In the genomic region with DNA sequence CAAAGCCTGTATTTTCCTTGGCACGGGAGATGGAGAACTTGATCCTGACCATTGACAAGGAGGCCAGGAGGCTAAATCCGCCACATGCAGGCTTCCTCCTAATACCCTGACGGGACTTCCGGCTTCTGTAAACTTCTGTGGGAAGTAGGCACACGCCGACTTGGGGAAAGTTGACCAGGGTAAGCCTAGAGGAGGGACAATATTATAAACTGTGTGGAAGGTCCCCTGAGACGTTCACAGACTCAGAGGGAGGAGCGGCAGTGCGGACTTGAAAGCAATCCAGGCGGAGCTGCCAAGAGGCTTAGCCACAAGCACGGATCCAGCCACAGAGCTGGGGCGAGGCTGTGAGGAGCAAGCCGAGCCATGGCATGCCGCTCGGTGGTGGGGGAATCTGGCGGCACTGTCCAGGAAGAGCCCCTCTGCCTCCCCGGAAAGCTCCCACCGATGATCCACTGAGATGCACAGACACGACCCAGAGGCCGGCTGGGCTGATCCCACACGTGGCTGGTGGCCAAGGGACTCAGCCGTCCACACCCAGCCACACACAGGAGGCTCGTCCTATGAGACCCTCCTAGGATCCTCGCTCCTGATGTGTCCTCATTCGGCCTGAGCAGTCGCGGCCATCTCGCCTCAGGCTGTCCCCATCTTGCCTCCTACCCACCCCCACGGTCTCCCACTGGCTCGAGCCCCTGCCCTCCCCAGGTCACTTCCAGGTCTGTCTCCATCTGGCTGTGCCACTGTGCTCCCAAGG, we compare ENCODE assay signal across 9 cellular contexts. TPM values are rescaled to one million over a fixed set of nuclear protein-coding genes. Genes with fewer than 3 reads are reported as not detected.
DNase-seq lines count a peak whose midpoint lies in the region; ATAC-seq and TF ChIP-seq lines count a peak whose summit lies in the region.
"Had no signal": no experiment of that assay in that cellular context is flagged by ENCODE, and none has a peak within 500 bp of the region (broad histone marks: within the 10 kb centered on the region; RNA-seq: fewer than 3 reads in every experiment).

No MANE protein-coding gene starts in this region.

- ATAC-seq in body of pancreas (peak; percentile 67), HG03039 (IDR thresholded peaks at IDR 0.05; ENCODE audit: unreplicated experiment) (no peak), HG02642 (IDR thresholded peaks at IDR 0.05; ENCODE audit: poor library complexity, unreplicated experiment) (no peak)
- no peak for ATAC-seq in stimulated activated naive CD8-positive, alpha-beta T cell treated with anti-CD3 and anti-CD28 coated beads, Interleukin-15, Interleukin-2, amounts not matched to agents 100 U/mL and 50 U/mL, for 24 hours
- ATAC-seq: activated T-cell treated with anti-CD3 and anti-CD28 coated beads, Interleukin-2, amount 50 U/mL, for 72 hours had no signal

- peak overlapping the region; percentile 72 for H3K4me2 ChIP-seq in skeletal muscle satellite cell (ENCODE audit: low read length)

- peak overlapping the region; percentile 75 for H3K9ac ChIP-seq in skeletal muscle satellite cell (ENCODE audit: low read depth, low read length)

- H3K4me3 ChIP-seq in body of pancreas (no peak overlapping the region), left ventricle myocardium inferior (peak overlapping the region; percentile 47), skeletal muscle satellite cell (ENCODE audit: low read length) (peak overlapping the region; percentile 57)

- H3K9me3 ChIP-seq in body of pancreas, result no peaks in the 10 kb centered on the region
- H3K9me3 ChIP-seq in left ventricle myocardium inferior (replicated peaks), result no peaks in the 10 kb centered on the region
- no peaks in the 10 kb centered on the region for H3K9me3 ChIP-seq in skeletal muscle satellite cell (replicated peaks; ENCODE audit: low read length)

- peak in 2 of 3 donors; percentile 50 to 53 for TF ChIP-seq POLR2A in body of pancreas (IDR thresholded peaks at IDR 0.05)

- H3K27me3 ChIP-seq in body of pancreas (no peaks in the 10 kb centered on the region), left ventricle myocardium inferior (ENCODE audit: low read depth) (peaks cover 12% of the 10 kb centered on the region), skeletal muscle satellite cell (ENCODE audit: control insufficient read depth, insufficient read depth, low read length) (peaks cover 15% of the 10 kb centered on the region)

- intact Hi-C loops in body of pancreas (cut with DNase I), result no loop called here
- intact Hi-C loops in left ventricle myocardium inferior (cut with micrococcal nuclease), result no loop called here

- WGBS in body of pancreas, 2 donors, result 29 to 46% methylated on average over 20 to 29 of the region's 30 CpGs

- DNase-seq in GM04503 (ENCODE audit: low read depth) (peak; percentile 89), body of pancreas (peak; percentile 71 to 89 (median 80)), left ventricle myocardium inferior (peak; percentile 66)
- DNase-seq in activated CD4-positive, alpha-beta T cell treated with anti-CD3 and anti-CD28 coated beads, Interleukin-2, amount 50 U/mL, for 1 hour, result no peak
- no peak for DNase-seq in stimulated activated naive CD8-positive, alpha-beta T cell treated with anti-CD3 and anti-CD28 coated beads, Interleukin-15, Interleukin-2, amounts not matched to agents 100 U/mL and 50 U/mL, for 24 hours
- DNase-seq: activated T-cell treated with anti-CD3 and anti-CD28 coated beads, Interleukin-2, amount 50 U/mL, for 72 hours had no signal

- H3K27ac ChIP-seq in body of pancreas, result peak overlapping the region; percentile 87 to 95 (median 90)
- H3K27ac ChIP-seq in left ventricle myocardium inferior (replicated peaks), result peak overlapping the region; percentile 85

- TF ChIP-seq CTCF in body of pancreas (IDR thresholded peaks at IDR 0.05), result no peak
- no peak for TF ChIP-seq CTCF in left ventricle myocardium inferior (IDR thresholded peaks at IDR 0.05; ENCODE audit: borderline replicate concordance)

- H3K4me1 ChIP-seq in body of pancreas (peaks cover 52% of the 10 kb centered on the region), left ventricle myocardium inferior (peaks cover 18% of the 10 kb centered on the region), skeletal muscle satellite cell (ENCODE audit: control insufficient read depth, insufficient read depth, low read length) (peaks cover 20% of the 10 kb centered on the region)

- H3K36me3 ChIP-seq in body of pancreas (replicated peaks in 1 of 2; ENCODE audit: insufficient read depth in 1 of 2, low read depth in 2 of 2), result no peaks in the 10 kb centered on the region
- H3K36me3 ChIP-seq in left ventricle myocardium inferior, result no peaks in the 10 kb centered on the region
- H3K36me3 ChIP-seq in skeletal muscle satellite cell (ENCODE audit: insufficient read depth, low read length), result no peaks in the 10 kb centered on the region

RNA-seq across cellular contexts. Expression of gene INSIG1, which starts 40.0 kb away (rescaled TPM):
- 10 to 100 TPM; 47.0 to 79.8 TPM for total RNA-seq in body of pancreas
- total RNA-seq in left ventricle myocardium inferior, result 7.5 TPM
- 114 and 316 TPM in 2 replicates for total RNA-seq in skeletal muscle satellite cell (2012; rRNA removed)

Comparison
In these comparisons a context has a peak if more than half of its experiments do, and no peak if none do; other contexts are left out.
1. DNase-seq: peak in GM04503 (single experiment), body of pancreas (4 of 4) and left ventricle myocardium inferior (single experiment); none in activated CD4-positive, alpha-beta T cell treated with anti-CD3 and anti-CD28 coated beads, Interleukin-2, amount 50 U/mL, for 1 hour (single experiment) and stimulated activated naive CD8-positive, alpha-beta T cell treated with anti-CD3 and anti-CD28 coated beads, Interleukin-15, Interleukin-2, amounts not matched to agents 100 U/mL and 50 U/mL, for 24 hours (single experiment).
2. H3K4me3 ChIP-seq: peak in left ventricle myocardium inferior (single experiment) and skeletal muscle satellite cell (single experiment); none in body of pancreas (0 of 2).